In genomic region chrX:109719262-109719661, GRCh38 we compare ENCODE assay signal across 23 cellular contexts. TPM values are rescaled to one million over a fixed set of nuclear protein-coding genes. Genes with fewer than 3 reads are reported as not detected.
A peak's percentile ranks its signal among the peaks of the same experiment; 100 is the strongest.
DNase-seq lines count a peak whose midpoint lies in the region; ATAC-seq, FAIRE-seq and TF ChIP-seq lines count a peak whose summit lies in the region.
"Had no signal": no experiment of that assay in that cellular context is flagged by ENCODE, and none has a peak within 500 bp of the region (broad histone marks: within the 10 kb centered on the region; RNA-seq: fewer than 3 reads in every experiment).

No MANE protein-coding gene starts in this region.

- no peak overlapping the region for H2BK12ac ChIP-seq in H9 (ENCODE audit: insufficient read length, low read depth, low read length)

- H3K14ac ChIP-seq in H9 (ENCODE audit: insufficient read depth, low read length) = no peak overlapping the region

- H3K4me1 ChIP-seq in H9 (ENCODE audit: insufficient read depth, low read length) (no peaks in the 10 kb centered on the region), GM12878 (ENCODE audit: control insufficient read depth, insufficient read depth, low read length) (peaks cover 10% of the 10 kb centered on the region), Karpas-422 (ENCODE audit: low read length) (peaks cover 17% of the 10 kb centered on the region)
- H3K4me1 ChIP-seq: prostate gland had no signal

- no peak for TF ChIP-seq CTCF in H9 (conservative IDR thresholded peaks at IDR 0.05)
- peak in 1 of 3 experiments; percentile 5; a peak in 1 of 6 replicates for TF ChIP-seq CTCF in GM12878 (IDR thresholded peaks at IDR 0.05 in 2 of 3, conservative IDR thresholded peaks at IDR 0.05 in 1 of 3; ENCODE audit: control insufficient read depth in 2 of 3, extremely low read depth in 1 of 3, insufficient read depth in 1 of 3, low read depth in 3 of 3, low read length in 3 of 3)
- no peak for TF ChIP-seq CTCF in osteocyte (IDR thresholded peaks at IDR 0.05)

- H3K4me2 ChIP-seq in H9 (ENCODE audit: insufficient read depth, insufficient read length, low read length) (no peak overlapping the region), GM12878 (ENCODE audit: control insufficient read depth, insufficient read depth) (0 out of 2 replicates have a peak overlapping the region, but pooled peaks have one; percentile 13), Karpas-422 (ENCODE audit: low read depth, low read length, poor library complexity, severe bottlenecking) (no peak overlapping the region)
- H3K4me2 ChIP-seq: KMS-11 had no signal

- no peak overlapping the region for H4K91ac ChIP-seq in H9 (ENCODE audit: insufficient read length, low read depth, low read length)

- H4K8ac ChIP-seq in H9 (replicated peaks; ENCODE audit: insufficient read length, low read depth, low read length) = no peak overlapping the region

- no peaks in the 10 kb centered on the region for H3K9me3 Mint-ChIP-seq in activated CD4-positive, alpha-beta T cell treated with anti-CD3 and anti-CD28 coated beads for 36 hours (ENCODE audit: low read depth)
- no peaks in the 10 kb centered on the region for H3K9me3 Mint-ChIP-seq in activated CD4-positive, alpha-beta T cell treated with anti-CD3 and anti-CD28 coated beads, Interleukin-2, amount 10 ng/mL, durations not matched to agents 7 days and 5 days
- no peaks in the 10 kb centered on the region for H3K9me3 Mint-ChIP-seq in H9
- no peaks in the 10 kb centered on the region for H3K9me3 Mint-ChIP-seq in osteocyte (ENCODE audit: unreplicated experiment)
- H3K9me3 Mint-ChIP-seq: activated naive CD8-positive, alpha-beta T cell treated with anti-CD3 and anti-CD28 coated beads, Interleukin-2, amount 50 U/mL, for 24 hours; type B pancreatic cell had no signal

- no peak overlapping the region for H3T11ph ChIP-seq in H9 (ENCODE audit: low read length)

- CTCF ChIA-PET in activated CD4-positive, alpha-beta T cell treated with anti-CD3 and anti-CD28 coated beads for 36 hours (lab: Charles Lee) = interaction anchor here (0.5 to 3.2 kb wide), 6 partner anchors 9 to 172 kb away, joined by 3 to 15 read pairs (median 4); no protein-coding TSS in a partner anchor
- CTCF ChIA-PET in activated CD4-positive, alpha-beta T cell treated with anti-CD3 and anti-CD28 coated beads, Interleukin-2, amount 10 ng/mL, durations not matched to agents 7 days and 5 days (lab: Charles Lee) = interaction anchor here (0.6 to 1.6 kb wide), 4 partner anchors 11 to 18 kb away, joined by 3 to 4 read pairs (median 3); no protein-coding TSS in a partner anchor
- CTCF ChIA-PET in GM12878 (lab: Yijun Ruan, JAX) = interaction anchor here (0.9 to 13.2 kb wide), 12 partner anchors 9 to 464 kb away, joined by 3 to 337 read pairs (median 6); partner anchors contain the start of gene ACSL4

- H3K27ac Mint-ChIP-seq in activated CD4-positive, alpha-beta T cell treated with anti-CD3 and anti-CD28 coated beads for 36 hours = peak overlapping the region; percentile 47
- H3K27ac Mint-ChIP-seq in activated CD4-positive, alpha-beta T cell treated with anti-CD3 and anti-CD28 coated beads, Interleukin-2, amount 10 ng/mL, durations not matched to agents 7 days and 5 days = no peak overlapping the region
- peak overlapping the region in 2 of 3 experiments; percentile 32 to 52; a peak in 3 of 7 replicates for H3K27ac Mint-ChIP-seq in H9
- H3K27ac Mint-ChIP-seq in osteocyte (ENCODE audit: unreplicated experiment) = peak overlapping the region; percentile 15
- H3K27ac Mint-ChIP-seq: activated naive CD8-positive, alpha-beta T cell treated with anti-CD3 and anti-CD28 coated beads, Interleukin-2, amount 50 U/mL, for 24 hours; type B pancreatic cell had no signal

- H3K27ac ChIP-seq in H9 (ENCODE audit: insufficient read length, low read depth, low read length) (no peak overlapping the region), GM12878 (ENCODE audit: control insufficient read depth, insufficient read depth) (peak overlapping the region; percentile 18; the same call in 1 of the 2 replicates), Karpas-422 (ENCODE audit: low read length) (no peak overlapping the region)
- H3K27ac ChIP-seq: dorsolateral prefrontal cortex, KMS-11, lower lobe of right lung, prostate gland, sigmoid colon had no signal

- H3K56ac ChIP-seq in H9 (ENCODE audit: insufficient read length, low read depth, low read length) = no peak overlapping the region

- H3K27me3 Mint-ChIP-seq in activated CD4-positive, alpha-beta T cell treated with anti-CD3 and anti-CD28 coated beads for 36 hours = no peaks in the 10 kb centered on the region
- no peaks in the 10 kb centered on the region for H3K27me3 Mint-ChIP-seq in activated CD4-positive, alpha-beta T cell treated with anti-CD3 and anti-CD28 coated beads, Interleukin-2, amount 10 ng/mL, durations not matched to agents 7 days and 5 days
- H3K27me3 Mint-ChIP-seq in H9 (ENCODE audit: low read depth) = no peaks in the 10 kb centered on the region
- H3K27me3 Mint-ChIP-seq in osteocyte (ENCODE audit: unreplicated experiment) = no peaks in the 10 kb centered on the region
- H3K27me3 Mint-ChIP-seq: activated naive CD8-positive, alpha-beta T cell treated with anti-CD3 and anti-CD28 coated beads, Interleukin-2, amount 50 U/mL, for 24 hours; type B pancreatic cell had no signal

- no peak overlapping the region for H3K4me3 Mint-ChIP-seq in activated CD4-positive, alpha-beta T cell treated with anti-CD3 and anti-CD28 coated beads for 36 hours
- no peak overlapping the region for H3K4me3 Mint-ChIP-seq in activated CD4-positive, alpha-beta T cell treated with anti-CD3 and anti-CD28 coated beads, Interleukin-2, amount 10 ng/mL, durations not matched to agents 7 days and 5 days
- H3K4me3 Mint-ChIP-seq in H9 = no peak overlapping the region
- H3K4me3 Mint-ChIP-seq in osteocyte (ENCODE audit: unreplicated experiment) = no peak overlapping the region
- H3K4me3 Mint-ChIP-seq: activated naive CD8-positive, alpha-beta T cell treated with anti-CD3 and anti-CD28 coated beads, Interleukin-2, amount 50 U/mL, for 24 hours; type B pancreatic cell had no signal

- no peaks in the 10 kb centered on the region for H3K9me2 ChIP-seq in Karpas-422 (replicated peaks; ENCODE audit: insufficient read depth, low read length)

- no peak overlapping the region for H2AFZ ChIP-seq in H9 (ENCODE audit: low read length)
- H2AFZ ChIP-seq in GM12878 (ENCODE audit: control insufficient read depth, low read depth, low read length) = no peak overlapping the region
- no peak overlapping the region for H2AFZ ChIP-seq in Karpas-422 (ENCODE audit: low read length)

- no TSS peak for BruUV-seq in GM12878 (replicated peaks; lab: Mats Ljungman, UMichigan)

- no peak overlapping the region for H3K4ac ChIP-seq in H9 (ENCODE audit: low read depth, low read length)

- H4K5ac ChIP-seq in H9 (ENCODE audit: insufficient read length, low read depth, low read length) = no peak overlapping the region

- no peak for TF ChIP-seq EP300 in GM12878 (IDR thresholded peaks at IDR 0.05; ENCODE audit: borderline replicate concordance in 1 of 2, control insufficient read depth in 1 of 2, low read depth in 2 of 2, low read length in 2 of 2)

- peaks cover 3% of the 10 kb centered on the region; the same call in 1 of the 2 replicates for H3K79me2 ChIP-seq in H9 (ENCODE audit: insufficient read depth, low read length)
- H3K79me2 ChIP-seq in GM12878 (ENCODE audit: control insufficient read depth, insufficient read depth, low read length) = peaks cover 19% of the 10 kb centered on the region
- H3K79me2 ChIP-seq in Karpas-422 (ENCODE audit: low read length) = peaks cover 88% of the 10 kb centered on the region

- H3K4me3 ChIP-seq in GM12878 (no peak overlapping the region), Karpas-422 (ENCODE audit: low read length) (no peak overlapping the region)
- H3K4me3 ChIP-seq: dorsolateral prefrontal cortex, lower lobe of right lung, prostate gland, sigmoid colon had no signal

- no peak overlapping the region for H2BK20ac ChIP-seq in H9 (ENCODE audit: low read depth, low read length, poor library complexity, severe bottlenecking)

- in situ Hi-C loops in GM12878 (cut with MboI) = loop anchor here (5.0 kb wide), 2 partner anchors 138 to 163 kb away; no protein-coding TSS in a partner anchor

- no peak for FAIRE-seq in GM12878 (lab: Jason Lieb, UNC)
- FAIRE-seq: kidney had no signal

- H2AK5ac ChIP-seq in H9 (ENCODE audit: insufficient read length, low read length) = no peak overlapping the region

- intact Hi-C loops in activated CD4-positive, alpha-beta T cell treated with anti-CD3 and anti-CD28 coated beads for 36 hours (cut with DNase I, micrococcal nuclease) = no loop called here
- intact Hi-C loops in GM12878 (cut with micrococcal nuclease; ENCODE audit: unreplicated experiment) = no loop called here

- RAD21 ChIA-PET in GM12878 (lab: Charles Lee; ENCODE audit: unreplicated experiment) = interaction anchor here (0.8 to 4.0 kb wide), 13 partner anchors 9 to 346 kb away, joined by 3 to 27 read pairs (median 8); partner anchors contain the start of gene ACSL4

- no peak overlapping the region for H2BK15ac ChIP-seq in H9 (ENCODE audit: low read depth, low read length)

- H3K36me3 Mint-ChIP-seq in activated CD4-positive, alpha-beta T cell treated with anti-CD3 and anti-CD28 coated beads for 36 hours (ENCODE audit: low read depth) = peaks cover 10% of the 10 kb centered on the region
- H3K36me3 Mint-ChIP-seq in activated CD4-positive, alpha-beta T cell treated with anti-CD3 and anti-CD28 coated beads, Interleukin-2, amount 10 ng/mL, durations not matched to agents 7 days and 5 days (ENCODE audit: low read depth) = peaks cover 4% of the 10 kb centered on the region
- H3K36me3 Mint-ChIP-seq in H9 (ENCODE audit: insufficient read depth in 1 of 3, low read depth in 3 of 3) (peaks cover 0 to 5% (median 2%) of the 10 kb centered on the region in 3 experiments; a peak in 2 of 7 replicates), osteocyte (ENCODE audit: unreplicated experiment) (peaks cover 3% of the 10 kb centered on the region)

- no peak overlapping the region for H2BK5ac ChIP-seq in H9 (ENCODE audit: insufficient read length, low read length)

- no peaks in the 10 kb centered on the region for H3K23me2 ChIP-seq in H9 (ENCODE audit: insufficient read length, low read depth, low read length, poor library complexity, severe bottlenecking)

- H3K9me3 ChIP-seq in H9 (ENCODE audit: control insufficient read depth, low read depth, low read length) = no peaks in the 10 kb centered on the region
- H3K9me3 ChIP-seq in GM12878 (replicated peaks; ENCODE audit: control insufficient read depth, insufficient read depth, low read length) = no peaks in the 10 kb centered on the region; the same call in 2 of the 3 replicates
- H3K9me3 ChIP-seq in Karpas-422 (ENCODE audit: low read length) = no peaks in the 10 kb centered on the region
- H3K9me3 ChIP-seq: lower lobe of right lung, prostate gland, sigmoid colon had no signal

- no peak overlapping the region for H3K9ac ChIP-seq in H9 (ENCODE audit: extremely low read depth, insufficient read length, low read length)
- no peak overlapping the region for H3K9ac ChIP-seq in GM12878 (ENCODE audit: control insufficient read depth, insufficient read depth, low read length)
- no peak overlapping the region for H3K9ac ChIP-seq in Karpas-422 (ENCODE audit: low read length)
- H3K9ac ChIP-seq: KMS-11 had no signal

- H3K27me3 ChIP-seq in H9 (ENCODE audit: insufficient read depth, low read length) = no peaks in the 10 kb centered on the region
- H3K27me3 ChIP-seq in GM12878 (replicated peaks in 1 of 2; ENCODE audit: control insufficient read depth in 2 of 2, insufficient read depth in 2 of 2, low read length in 1 of 2) = no peaks in the 10 kb centered on the region
- no peaks in the 10 kb centered on the region for H3K27me3 ChIP-seq in Karpas-422 (ENCODE audit: low read length)
- H3K27me3 ChIP-seq: sigmoid colon had no signal

- H3K79me1 ChIP-seq in H9 (ENCODE audit: insufficient read depth, low read depth, low read length, poor library complexity, severe bottlenecking) = no peaks in the 10 kb centered on the region

- no CpG with 5 or more reads among the region's 2 CpGs for WGBS in H9 (ENCODE audit: extremely low coverage, insufficient read length, low lambda C conversion rate)
- whole genome bisulfite sequencing in GM12878 (ENCODE audit: insufficient coverage, insufficient replicate concordance, low lambda C conversion rate, missing lambda C conversion rate) = 42% methylated on average over 2 of the region's 2 CpGs

- no peaks in the 10 kb centered on the region; a peak in 1 of 4 replicates for H3K36me3 ChIP-seq in GM12878 (ENCODE audit: control insufficient read depth in 2 of 2, insufficient read depth in 2 of 2, low read length in 1 of 2)
- H3K36me3 ChIP-seq in Karpas-422 (ENCODE audit: insufficient read depth, low read length) = no peaks in the 10 kb centered on the region
- H3K36me3 ChIP-seq: lower lobe of right lung, prostate gland, sigmoid colon had no signal

- no peak overlapping the region for H3K23ac ChIP-seq in H9 (ENCODE audit: insufficient read length, low read depth, low read length)

- H3K18ac ChIP-seq in H9 (ENCODE audit: insufficient read length, low read depth, low read length) = no peak overlapping the region

- no peak for TF ChIP-seq RAD21 in GM12878 (IDR thresholded peaks at IDR 0.05; ENCODE audit: insufficient read depth, low read depth, low read length)

- SMC1A ChIA-PET in GM12878 (lab: Charles Lee; ENCODE audit: uncharacterized antibody, unreplicated experiment) = interaction anchor here (0.6 to 15.3 kb wide), 22 partner anchors 10 to 276 kb away, joined by 3 to 403 read pairs (median 5); no protein-coding TSS in a partner anchor

- no peak for TF ChIP-seq POLR2A in GM12878 (IDR thresholded peaks at IDR 0.05; ENCODE audit: low read depth, low read length)

- H2BK120ac ChIP-seq in H9 (ENCODE audit: low read depth, low read length, poor library complexity, severe bottlenecking) = no peak overlapping the region

- POLR2A ChIA-PET in activated CD4-positive, alpha-beta T cell treated with anti-CD3 and anti-CD28 coated beads for 36 hours (lab: Charles Lee) = interaction anchor here (0.7 kb wide), 1 partner anchor 1819 kb away, joined by 3 read pairs; no protein-coding TSS in a partner anchor
- POLR2A ChIA-PET in activated CD4-positive, alpha-beta T cell treated with anti-CD3 and anti-CD28 coated beads, Interleukin-2, amount 10 ng/mL, durations not matched to agents 7 days and 5 days (lab: Charles Lee) = no interaction called here
- POLR2A ChIA-PET in GM12878 (lab: Charles Lee) = interaction anchor here (0.8 to 2.4 kb wide), 7 partner anchors 10 to 132 kb away, joined by 3 to 7 read pairs (median 4); partner anchors contain the start of gene ACSL4

- H3K4me1 Mint-ChIP-seq in activated CD4-positive, alpha-beta T cell treated with anti-CD3 and anti-CD28 coated beads for 36 hours = peaks cover 28% of the 10 kb centered on the region
- H3K4me1 Mint-ChIP-seq in activated CD4-positive, alpha-beta T cell treated with anti-CD3 and anti-CD28 coated beads, Interleukin-2, amount 10 ng/mL, durations not matched to agents 7 days and 5 days = peaks cover 21% of the 10 kb centered on the region
- peaks cover 26 to 29% of the 10 kb centered on the region in 2 experiments for H3K4me1 Mint-ChIP-seq in H9
- peaks cover 40% of the 10 kb centered on the region for H3K4me1 Mint-ChIP-seq in osteocyte (ENCODE audit: unreplicated experiment)

- ATAC-seq in activated CD4-positive, alpha-beta T cell treated with anti-CD3 and anti-CD28 coated beads for 36 hours = peak; percentile 33
- ATAC-seq in GM12878 (peak; percentile 59), GM21447 (IDR thresholded peaks at IDR 0.05; ENCODE audit: unreplicated experiment) (no peak)
- ATAC-seq: activated naive CD8-positive, alpha-beta T cell treated with anti-CD3 and anti-CD28 coated beads, Interleukin-2, amount 50 U/mL, for 24 hours; lower lobe of right lung had no signal

- H4K20me1 ChIP-seq in H9 (ENCODE audit: control insufficient read depth, insufficient read depth, insufficient read length) (no peaks in the 10 kb centered on the region), GM12878 (ENCODE audit: control insufficient read depth, insufficient read depth) (no peaks in the 10 kb centered on the region), Karpas-422 (ENCODE audit: insufficient read depth, low read depth, low read length) (no peaks in the 10 kb centered on the region; the same call in 1 of the 2 replicates)

- DNase-seq in activated CD4-positive, alpha-beta T cell treated with anti-CD3 and anti-CD28 coated beads for 36 hours = no peak
- no peak for DNase-seq in activated CD4-positive, alpha-beta T cell treated with anti-CD3 and anti-CD28 coated beads, Interleukin-2, amount 10 ng/mL, durations not matched to agents 7 days and 5 days
- DNase-seq in H9 = no peak
- no peak for DNase-seq in GM12878 (ENCODE audit: low read depth, low spot score)
- DNase-seq in osteocyte (ENCODE audit: extremely low spot score, unreplicated experiment) = no peak
- DNase-seq in Karpas-422 = no peak
- no peak for DNase-seq in MV-4-11 (lab: John Stamatoyannopoulos, UW)
- DNase-seq: 8988T; activated effector memory CD4-positive, alpha-beta T cell treated with Interleukin-2 at 50 U/mL for 16 hours; activated naive CD8-positive, alpha-beta T cell treated with anti-CD3 and anti-CD28 coated beads, Interleukin-2, amount 50 U/mL, for 24 hours; DMS153; dorsolateral prefrontal cortex; GDM1; kidney; lower lobe of right lung; NCI-H1694 treated with DMSO at 0.1 percent for 48 hours; NCI-H2171; NCI-H526 treated with DMSO at 0.1 percent for 48 hours; sigmoid colon had no signal

RNA-seq across cellular contexts. Expression of gene ACSL4, which starts 13.8 kb away (rescaled TPM):
- total RNA-seq in activated CD4-positive, alpha-beta T cell treated with anti-CD3 and anti-CD28 coated beads for 36 hours = 10 to 100 TPM; 44.0 to 64.5 TPM
- 10 to 100 TPM; 34.5 to 40.4 TPM for total RNA-seq in activated CD4-positive, alpha-beta T cell treated with anti-CD3 and anti-CD28 coated beads, Interleukin-2, amount 10 ng/mL, durations not matched to agents 7 days and 5 days
- total RNA-seq in H9 (2021) (36.9 and 41.6 TPM in 2 replicates), GM12878 (2014; rRNA removed) (53.5 and 60.1 TPM in 2 replicates), GM12878 (2014; rRNA removed; fragmentation: Illumina TruSeq; extraction: Trizol) (66.6 and 71.9 TPM in 2 replicates), GM12878 (2021) (59.1 TPM in 2 replicates), osteocyte (62.1 and 68.4 TPM in 2 replicates)
- 94.3 and 107 TPM in 2 replicates for total RNA-seq in GM12878 (2013; cell fraction: nucleolus; rRNA removed)
- 9.7 TPM for polyA plus RNA-seq in GM12878 (2011; ENCODE audit: low read depth)
- polyA plus RNA-seq in GM12878 (2011; rRNA removed) (50.4 and 80.9 TPM in 2 replicates), GM12878 (2014; fragmentation: Illumina TruSeq; extraction: Trizol) (57.5 and 78.8 TPM in 2 replicates), GM12878 (2014; fragmentation: Nextera tagmentation; extraction: Ambion mirVana) (10 to 100 TPM; 20.7 to 23.6 TPM), GM12878 (2014; rRNA removed) (36.2 and 38.8 TPM in 2 replicates), GM12878 (2016; fragmentation: Nextera tagmentation; extraction: Ambion mirVana) (10 to 100 TPM; 35.7 to 40.4 TPM)
- 21.7 and 25.6 TPM in 2 replicates for polyA plus RNA-seq in GM12878 (2011; cell fraction: cytosol; rRNA removed)
- 25.4 and 39.7 TPM in 2 replicates for polyA plus RNA-seq in GM12878 (2011; cell fraction: nucleus; rRNA removed)
- 16.0 and 24.3 TPM in 2 replicates for polyA plus RNA-seq in GM12878 (2012)
- polyA minus RNA-seq in GM12878 (2011; rRNA and poly(A)+ RNA removed) = 86.8 and 92.8 TPM in 2 replicates
- polyA minus RNA-seq in GM12878 (2011; cell fraction: cytosol; rRNA and poly(A)+ RNA removed) = 33.5 and 50.7 TPM in 2 replicates
- polyA minus RNA-seq in GM12878 (2011; cell fraction: nucleus; rRNA and poly(A)+ RNA removed) = 20.4 and 42.1 TPM in 2 replicates
- total RNA-seq in Karpas-422 (2014; rRNA removed; shearing (Covaris generic); ENCODE audit: low replicate concordance) = 42.4 and 85.8 TPM in 2 replicates
